19 cellular contexts compared by ENCODE assay signal in genomic region chr12:12590961-12591360, GRCh38. TPM values are rescaled to one million over a fixed set of nuclear protein-coding genes. Genes with fewer than 3 reads are reported as not detected.
A peak's percentile ranks its signal among the peaks of the same experiment; 100 is the strongest.
DNase-seq lines count a peak whose midpoint lies in the region; ATAC-seq and TF ChIP-seq lines count a peak whose summit lies in the region.
"Had no signal": no experiment of that assay in that cellular context is flagged by ENCODE, and none has a peak within 500 bp of the region (broad histone marks: within the 10 kb centered on the region; RNA-seq: fewer than 3 reads in every experiment).

No MANE protein-coding gene starts in this region.

- no peak overlapping the region for H3K4ac ChIP-seq in trophoblast cell (ENCODE audit: low read depth, low read length)

- no peak overlapping the region for H3K14ac ChIP-seq in trophoblast cell (ENCODE audit: low read length)

- CTCF ChIA-PET in MCF 10A (lab: Yijun Ruan, JAX): no interaction called here
- CTCF ChIA-PET in PC-3 (lab: Charles Lee): no interaction called here
- CTCF ChIA-PET in activated naive CD4-positive, alpha-beta T cell treated with anti-CD3 and anti-CD28 coated beads, Interleukin-2, amount 10 ng/mL, durations not matched to agents 7 days and 5 days (lab: Charles Lee): interaction anchor here (1.1 kb wide), 1 partner anchor 13 kb away, joined by 3 read pairs; no protein-coding TSS in a partner anchor

- H3K9me2 ChIP-seq in PC-3 (replicated peaks; ENCODE audit: low read length): no peaks in the 10 kb centered on the region

- H3K4me1 ChIP-seq in breast epithelium (no peaks in the 10 kb centered on the region), PC-3 (ENCODE audit: insufficient read depth, low read length) (peaks cover 36% of the 10 kb centered on the region), trophoblast cell (ENCODE audit: control insufficient read depth in 1 of 2, insufficient read depth in 2 of 2, low read length in 2 of 2) (peaks cover 6 to 12% of the 10 kb centered on the region in 2 experiments)
- H3K4me1 ChIP-seq: BE2C; BLaER1 treated with 17β-estradiol and CSF1 and Interleukin-3, amounts not matched to agents 10 nM and 100 nM had no signal

- H3K27ac ChIP-seq in breast epithelium (no peak overlapping the region), PC-3 (ENCODE audit: low read length) (no peak overlapping the region), trophoblast cell (ENCODE audit: low read depth, low read length) (no peak overlapping the region)
- H3K27ac ChIP-seq: 22Rv1; BLaER1 treated with 17β-estradiol and CSF1 and Interleukin-3, amounts not matched to agents 10 nM and 100 nM had no signal

- no TSS peak for BruUV-seq in MCF 10A (replicated peaks; lab: Mats Ljungman, UMichigan)
- no TSS peak for BruUV-seq in PC-3 (replicated peaks; lab: Mats Ljungman, UMichigan)

- peaks cover 11% of the 10 kb centered on the region for H3K9me3 Mint-ChIP-seq in MCF 10A (ENCODE audit: unreplicated experiment)
- H3K9me3 Mint-ChIP-seq in activated naive CD4-positive, alpha-beta T cell treated with anti-CD3 and anti-CD28 coated beads, Interleukin-2, amount 10 ng/mL, durations not matched to agents 7 days and 5 days: peaks cover 2% of the 10 kb centered on the region
- H3K9me3 Mint-ChIP-seq: CD4-positive, alpha-beta T cell; GM23338; H9 had no signal

- no peak for ATAC-seq in PC-3
- ATAC-seq in HG03108 (IDR thresholded peaks at IDR 0.05; ENCODE audit: unreplicated experiment): no peak
- ATAC-seq: GM12878, GM23338, HCT116 had no signal

- H3K36me3 Mint-ChIP-seq in MCF 10A (ENCODE audit: insufficient read depth, unreplicated experiment): peaks cover 5% of the 10 kb centered on the region
- no peaks in the 10 kb centered on the region for H3K36me3 Mint-ChIP-seq in activated naive CD4-positive, alpha-beta T cell treated with anti-CD3 and anti-CD28 coated beads, Interleukin-2, amount 10 ng/mL, durations not matched to agents 7 days and 5 days
- H3K36me3 Mint-ChIP-seq: CD14-positive monocyte had no signal

- H3F3A ChIP-seq in PC-3 (ENCODE audit: low read length, unreplicated experiment): no peaks in the 10 kb centered on the region

- no peak overlapping the region for H4K12ac ChIP-seq in trophoblast cell (ENCODE audit: low read depth, low read length)

- H3K27me3 Mint-ChIP-seq in MCF 10A (ENCODE audit: insufficient read depth, unreplicated experiment): peaks cover 14% of the 10 kb centered on the region
- H3K27me3 Mint-ChIP-seq in activated naive CD4-positive, alpha-beta T cell treated with anti-CD3 and anti-CD28 coated beads, Interleukin-2, amount 10 ng/mL, durations not matched to agents 7 days and 5 days: peaks cover 26% of the 10 kb centered on the region
- H3K27me3 Mint-ChIP-seq: CD4-positive, alpha-beta T cell had no signal

- H3K79me2 ChIP-seq in PC-3 (ENCODE audit: low read length) (no peaks in the 10 kb centered on the region), trophoblast cell (ENCODE audit: control insufficient read depth, insufficient read depth, low read length, poor library complexity) (no peaks in the 10 kb centered on the region)

- H2BK5ac ChIP-seq in trophoblast cell (ENCODE audit: low read depth, low read length, poor library complexity): no peak overlapping the region

- no peak overlapping the region for H3K23ac ChIP-seq in trophoblast cell (ENCODE audit: low read length)

- no peak overlapping the region for H3K27ac Mint-ChIP-seq in MCF 10A (ENCODE audit: low read depth, unreplicated experiment)
- no peak overlapping the region for H3K27ac Mint-ChIP-seq in activated naive CD4-positive, alpha-beta T cell treated with anti-CD3 and anti-CD28 coated beads, Interleukin-2, amount 10 ng/mL, durations not matched to agents 7 days and 5 days
- H3K27ac Mint-ChIP-seq: CD14-positive monocyte; CD4-positive, alpha-beta T cell; GM23338; H9 had no signal

- no peak overlapping the region for H4K8ac ChIP-seq in trophoblast cell (ENCODE audit: low read depth, low read length)

- H2AFZ ChIP-seq in PC-3 (ENCODE audit: low read length) (no peak overlapping the region), trophoblast cell (ENCODE audit: insufficient read depth, low read length, poor library complexity) (no peak overlapping the region)
- H2AFZ ChIP-seq: GM23338 had no signal

- no peak overlapping the region for H4K91ac ChIP-seq in trophoblast cell (ENCODE audit: low read depth, low read length)

- H3K79me1 ChIP-seq in trophoblast cell (ENCODE audit: low read length): peaks cover 7% of the 10 kb centered on the region

- intact Hi-C loops in MCF 10A (cut with micrococcal nuclease) (no loop called here), breast epithelium (cut with DNase I; ENCODE audit: low total_unique reads) (loop anchor here (1.0 kb wide), 1 partner anchor 7 kb away; no protein-coding TSS in a partner anchor), PC-3 (cut with micrococcal nuclease) (no loop called here)

- H2AK5ac ChIP-seq in trophoblast cell (ENCODE audit: low read length): no peak overlapping the region

- WGBS in trophoblast cell (ENCODE audit: extremely low coverage, insufficient coverage, insufficient read length): no CpG with 5 or more reads among the region's 6 CpGs

- peaks cover 6% of the 10 kb centered on the region for H3K4me1 Mint-ChIP-seq in MCF 10A (ENCODE audit: insufficient read depth, unreplicated experiment)
- no peaks in the 10 kb centered on the region for H3K4me1 Mint-ChIP-seq in activated naive CD4-positive, alpha-beta T cell treated with anti-CD3 and anti-CD28 coated beads, Interleukin-2, amount 10 ng/mL, durations not matched to agents 7 days and 5 days
- H3K4me1 Mint-ChIP-seq: GM23338, H9 had no signal

- POLR2A ChIA-PET in MCF 10A (lab: Yijun Ruan, JAX): no interaction called here
- POLR2A ChIA-PET in PC-3 (lab: Charles Lee; ENCODE audit: unreplicated experiment): no interaction called here

- H3K4me2 ChIP-seq in PC-3 (ENCODE audit: low read length): no peak overlapping the region
- H3K4me2 ChIP-seq in trophoblast cell (ENCODE audit: low read length): no peak overlapping the region
- H3K4me2 ChIP-seq: BLaER1 treated with 17β-estradiol and CSF1 and Interleukin-3, amounts not matched to agents 10 nM and 100 nM; GM23338 had no signal

- H3K9me3 ChIP-seq in breast epithelium (no peaks in the 10 kb centered on the region), PC-3 (ENCODE audit: low read length) (no peaks in the 10 kb centered on the region), trophoblast cell (ENCODE audit: insufficient read depth, low read depth, low read length) (peaks cover 2% of the 10 kb centered on the region)
- H3K9me3 ChIP-seq: BE2C had no signal

- no peaks in the 10 kb centered on the region for H3K27me3 ChIP-seq in breast epithelium
- no peaks in the 10 kb centered on the region for H3K27me3 ChIP-seq in PC-3 (ENCODE audit: low read length)
- no peaks in the 10 kb centered on the region for H3K27me3 ChIP-seq in trophoblast cell (ENCODE audit: insufficient read depth, low read length)
- H3K27me3 ChIP-seq: BE2C; BLaER1 treated with 17β-estradiol and CSF1 and Interleukin-3, amounts not matched to agents 10 nM and 100 nM had no signal

- no peaks in the 10 kb centered on the region for H4K20me1 ChIP-seq in PC-3 (ENCODE audit: low read length)
- H4K20me1 ChIP-seq: BLaER1 treated with 17β-estradiol and CSF1 and Interleukin-3, amounts not matched to agents 10 nM and 100 nM had no signal

- H3K4me3 ChIP-seq in breast epithelium (no peak overlapping the region), PC-3 (ENCODE audit: low read length) (no peak overlapping the region), trophoblast cell (ENCODE audit: low read depth, low read length) (no peak overlapping the region)
- H3K4me3 ChIP-seq: BLaER1 treated with 17β-estradiol and CSF1 and Interleukin-3, amounts not matched to agents 10 nM and 100 nM; GM12878; GM23338 had no signal

- no peak overlapping the region for H3K18ac ChIP-seq in trophoblast cell (ENCODE audit: low read length)

- H3K4me3 Mint-ChIP-seq in MCF 10A (ENCODE audit: unreplicated experiment): no peak overlapping the region
- H3K4me3 Mint-ChIP-seq in activated naive CD4-positive, alpha-beta T cell treated with anti-CD3 and anti-CD28 coated beads, Interleukin-2, amount 10 ng/mL, durations not matched to agents 7 days and 5 days: no peak overlapping the region
- H3K4me3 Mint-ChIP-seq: CD14-positive monocyte; CD4-positive, alpha-beta T cell; CD8-positive, alpha-beta memory T cell; GM23338; H9 had no signal

- TF ChIP-seq CTCF in MCF 10A (IDR thresholded peaks at IDR 0.05; ENCODE audit: unreplicated experiment) (no peak), breast epithelium (IDR thresholded peaks at IDR 0.05) (no peak), PC-3 (conservative IDR thresholded peaks at IDR 0.05; ENCODE audit: low read depth, low read length) (no peak)

- H3K9ac ChIP-seq in PC-3 (ENCODE audit: low read length) (no peak overlapping the region), trophoblast cell (ENCODE audit: low read length) (no peak overlapping the region)
- H3K9ac ChIP-seq: BLaER1 treated with 17β-estradiol and CSF1 and Interleukin-3, amounts not matched to agents 10 nM and 100 nM had no signal

- H2BK12ac ChIP-seq in trophoblast cell (ENCODE audit: low read length): no peak overlapping the region

- TF ChIP-seq POLR2A in breast epithelium (IDR thresholded peaks at IDR 0.05): no peak

- H3K36me3 ChIP-seq in breast epithelium (no peaks in the 10 kb centered on the region), PC-3 (ENCODE audit: low read depth, low read length) (no peaks in the 10 kb centered on the region), trophoblast cell (ENCODE audit: control insufficient read depth in 1 of 2, insufficient read depth in 2 of 2, low read length in 2 of 2) (no peaks in the 10 kb centered on the region)
- H3K36me3 ChIP-seq: BE2C; BLaER1 treated with 17β-estradiol and CSF1 and Interleukin-3, amounts not matched to agents 10 nM and 100 nM had no signal

- DNase-seq in MCF 10A (ENCODE audit: unreplicated experiment) (peak; percentile 24), breast epithelium (ENCODE audit: low spot score in 2 of 2) (no peak), PC-3 (peak; percentile 30), trophoblast cell (peak; percentile 53 to 62)
- no peak for DNase-seq in activated naive CD4-positive, alpha-beta T cell treated with anti-CD3 and anti-CD28 coated beads, Interleukin-2, amount 10 ng/mL, durations not matched to agents 7 days and 5 days
- DNase-seq: BE2C; CD4-positive, alpha-beta T cell; CD8-positive, alpha-beta memory T cell; DMS 273 treated with DMSO at 0.1 percent for 48 hours; DMS79; EL; H9 had no signal

- H2BK120ac ChIP-seq in trophoblast cell (ENCODE audit: insufficient read depth, low read length, poor library complexity): no peak overlapping the region

RNA-seq across cellular contexts. Expression of gene CREBL2, which starts 20.7 kb away (rescaled TPM):
- total RNA-seq in MCF 10A (2022): 17.4 and 22.5 TPM in 2 replicates
- total RNA-seq in breast epithelium: 10 to 100 TPM; 55.7 to 87.4 (median 84.2) TPM
- total RNA-seq in PC-3 (2014; rRNA removed): 11.7 and 14.2 TPM in 2 replicates
- 7.9 and 8.0 TPM in 2 replicates for polyA plus RNA-seq in trophoblast cell (2013)

RNA-seq across cellular contexts. Expression of gene DUSP16, which starts 28.3 kb away (rescaled TPM):
- total RNA-seq in MCF 10A (2022) (18.9 and 20.7 TPM in 2 replicates), breast epithelium (10 to 100 TPM; 10.9 to 63.3 (median 61.0) TPM), PC-3 (2014; rRNA removed) (4.4 and 6.7 TPM in 2 replicates)
- polyA plus RNA-seq in trophoblast cell (2013): 12.5 and 12.7 TPM in 2 replicates

Comparison
In these comparisons a context has a peak if more than half of its experiments do, and no peak if none do; other contexts are left out.
1. DNase-seq: peak in MCF 10A (single experiment), PC-3 (single experiment) and trophoblast cell (2 of 2); none in breast epithelium (0 of 2) and activated naive CD4-positive, alpha-beta T cell treated with anti-CD3 and anti-CD28 coated beads, Interleukin-2, amount 10 ng/mL, durations not matched to agents 7 days and 5 days (single experiment).